ENCODE assay signal across 23 cellular contexts in genomic region chr7:148379693-148380092, GRCh38.
"Had no signal": no experiment of that assay in that cellular context is flagged by ENCODE, and none has a peak within 500 bp of the region (broad histone marks: within the 10 kb centered on the region; RNA-seq: fewer than 3 reads in every experiment).

No MANE protein-coding gene starts in this region.

- H3K27me3 ChIP-seq: ascending aorta, body of pancreas had no signal

- H3K4me3 ChIP-seq: ascending aorta, body of pancreas had no signal

- H3K4me1 ChIP-seq: ascending aorta, body of pancreas had no signal

- H3K4me3 Mint-ChIP-seq: activated CD4-positive, alpha-beta memory T cell treated with anti-CD3 and anti-CD28 coated beads for 36 hours; activated CD4-positive, alpha-beta T cell treated with anti-CD3 and anti-CD28 coated beads, Interleukin-2, amount 10 ng/mL, durations not matched to agents 7 days and 5 days; activated naive CD8-positive, alpha-beta T cell treated with anti-CD3 and anti-CD28 coated beads, Interleukin-2, amount 50 U/mL, for 24 hours; activated T-cell treated with anti-CD3 and anti-CD28 coated beads, Interleukin-2, amount 50 U/mL, for 4 hours; central memory CD8-positive, alpha-beta T cell; T-helper 1 cell treated with Interleukin-12 subunit alpha and Interleukin-12 subunit beta and Interleukin-4 antibody, amounts not matched to agents 30 μg/mL and 1 μg/mL, for 36 hours had no signal

- H3K9me3 ChIP-seq: ascending aorta had no signal

- H3K9me3 Mint-ChIP-seq: activated CD4-positive, alpha-beta T cell treated with anti-CD3 and anti-CD28 coated beads, Interleukin-2, amount 10 ng/mL, durations not matched to agents 7 days and 5 days; activated naive CD4-positive, alpha-beta T cell treated with anti-CD3 and anti-CD28 coated beads, Interleukin-2, amount 50 U/mL, for 72 hours; activated naive CD8-positive, alpha-beta T cell treated with anti-CD3 and anti-CD28 coated beads, Interleukin-2, amount 50 U/mL, for 24 hours; activated T-cell treated with anti-CD3 and anti-CD28 coated beads, Interleukin-2, amount 50 U/mL, for 4 hours; central memory CD8-positive, alpha-beta T cell; T-helper 1 cell treated with Interleukin-12 subunit alpha and Interleukin-12 subunit beta and Interleukin-4 antibody, amounts not matched to agents 30 μg/mL and 1 μg/mL, for 36 hours had no signal

- H3K4me1 Mint-ChIP-seq: activated CD4-positive, alpha-beta T cell treated with anti-CD3 and anti-CD28 coated beads, Interleukin-2, amount 10 ng/mL, durations not matched to agents 7 days and 5 days; activated naive CD8-positive, alpha-beta T cell treated with anti-CD3 and anti-CD28 coated beads, Interleukin-2, amount 50 U/mL, for 24 hours; central memory CD8-positive, alpha-beta T cell had no signal

- ATAC-seq: activated naive CD4-positive, alpha-beta T cell treated with anti-CD3 and anti-CD28 coated beads, Interleukin-2, amount 50 U/mL, for 72 hours; activated naive CD8-positive, alpha-beta T cell treated with anti-CD3 and anti-CD28 coated beads, Interleukin-2, amount 50 U/mL, for 24 hours; activated T-cell treated with anti-CD3 and anti-CD28 coated beads, Interleukin-2, amount 50 U/mL, for 4 hours; body of pancreas; PC-3 had no signal

- H3K36me3 ChIP-seq: ascending aorta had no signal

- H3K27ac Mint-ChIP-seq: activated CD4-positive, alpha-beta memory T cell treated with anti-CD3 and anti-CD28 coated beads for 36 hours; activated CD4-positive, alpha-beta T cell treated with anti-CD3 and anti-CD28 coated beads, Interleukin-2, amount 10 ng/mL, durations not matched to agents 7 days and 5 days; activated naive CD4-positive, alpha-beta T cell treated with anti-CD3 and anti-CD28 coated beads, Interleukin-2, amount 50 U/mL, for 72 hours; activated naive CD8-positive, alpha-beta T cell treated with anti-CD3 and anti-CD28 coated beads, Interleukin-2, amount 50 U/mL, for 24 hours; T-helper 1 cell treated with Interleukin-12 subunit alpha and Interleukin-12 subunit beta and Interleukin-4 antibody, amounts not matched to agents 30 μg/mL and 1 μg/mL, for 36 hours had no signal

- H3K27me3 Mint-ChIP-seq: activated CD4-positive, alpha-beta T cell treated with anti-CD3 and anti-CD28 coated beads, Interleukin-2, amount 10 ng/mL, durations not matched to agents 7 days and 5 days; activated naive CD8-positive, alpha-beta T cell treated with anti-CD3 and anti-CD28 coated beads, Interleukin-2, amount 50 U/mL, for 24 hours had no signal

- DNase-seq: activated CD4-positive, alpha-beta memory T cell treated with anti-CD3 and anti-CD28 coated beads for 36 hours; activated CD4-positive, alpha-beta T cell treated with anti-CD3 and anti-CD28 coated beads, Interleukin-2, amount 10 ng/mL, durations not matched to agents 7 days and 5 days; activated CD4-positive, CD25-positive, alpha-beta regulatory T cell; activated CD8-positive, alpha-beta memory T cell treated with anti-CD3 and anti-CD28 coated beads for 24 hours; activated effector memory CD4-positive, alpha-beta T cell treated with anti-CD3 and anti-CD28 coated beads, Interleukin-2, amount 50 U/mL, for 16 hours; activated naive CD4-positive, alpha-beta T cell treated with Interleukin-2 at 50 U/mL for 16 hours; activated naive CD8-positive, alpha-beta T cell treated with anti-CD3 and anti-CD28 coated beads, Interleukin-2, amount 50 U/mL, for 24 hours; activated T-cell treated with anti-CD3 and anti-CD28 coated beads, Interleukin-2, amount 50 U/mL, for 4 hours; amniotic stem cell; body of pancreas; NCI-H1092; NCI-H1417 treated with DMSO at 0.1 percent for 48 hours; NCI-H1694 treated with DMSO at 0.1 percent for 48 hours; NCI-H2029 treated with DMSO at 0.1 percent for 48 hours; NCI-H345; NCI-H510A; NCI-H526 treated with DMSO at 0.1 percent for 48 hours; PC-3; SHP77 treated with DMSO at 0.1 percent for 48 hours had no signal

- H3K36me3 Mint-ChIP-seq: activated CD4-positive, alpha-beta memory T cell treated with anti-CD3 and anti-CD28 coated beads for 36 hours; activated naive CD4-positive, alpha-beta T cell treated with anti-CD3 and anti-CD28 coated beads, Interleukin-2, amount 50 U/mL, for 72 hours had no signal

- H3K27ac ChIP-seq: ascending aorta, body of pancreas had no signal
